1 cellular context compared by ENCODE assay signal in the genomic region with DNA sequence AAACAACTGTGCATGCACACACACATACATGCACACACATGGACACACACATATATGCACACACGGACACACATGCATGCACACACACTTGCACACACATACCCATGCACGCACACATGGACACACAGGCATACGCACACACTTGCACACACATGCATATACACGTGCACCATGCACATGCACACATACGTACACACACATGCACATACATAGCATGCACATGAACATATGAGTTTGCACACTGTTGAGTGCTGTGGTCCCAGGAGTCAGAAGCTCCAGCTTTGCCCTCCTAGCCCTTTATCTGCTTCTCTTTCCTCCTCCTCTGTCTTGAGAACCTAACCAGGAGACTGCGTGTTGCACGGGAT.
TF ChIP-seq lines count a peak whose summit lies in the region.

No MANE protein-coding gene starts in this region.

TF ChIP-seq in H1, 55 proteins besides CTCF, POLR2A, EP300 and RAD21 (continued from another document):
- TF ChIP-seq HDAC2 (IDR thresholded peaks at IDR 0.05; ENCODE audit: borderline replicate concordance in 1 of 2, low read depth in 2 of 2, low read length in 2 of 2) (no peak), ATF3 (IDR thresholded peaks at IDR 0.05; ENCODE audit: insufficient read depth, low read depth, low read length) (no peak), KDM4A (IDR thresholded peaks at IDR 0.05; ENCODE audit: low read depth, low read length, severe bottlenecking) (no peak), BCL11A (IDR thresholded peaks at IDR 0.05; ENCODE audit: low read depth in 2 of 2, low read length in 2 of 2) (no peak), KDM1A (IDR thresholded peaks at IDR 0.05; ENCODE audit: borderline replicate concordance, low read length) (no peak), GTF2F1 (IDR thresholded peaks at IDR 0.05; ENCODE audit: borderline replicate concordance, low read depth, low read length) (no peak), PHF8 (conservative IDR thresholded peaks at IDR 0.05; ENCODE audit: low read depth, low read length) (no peak), SIN3A (conservative IDR thresholded peaks at IDR 0.05 in 1 of 2, IDR thresholded peaks at IDR 0.05 in 1 of 2; ENCODE audit: low read depth in 1 of 2, low read length in 2 of 2) (no peak), E2F6 (IDR thresholded peaks at IDR 0.05) (no peak), SIRT6 (IDR thresholded peaks at IDR 0.05; ENCODE audit: low read length) (no peak), RXRA (IDR thresholded peaks at IDR 0.05; ENCODE audit: insufficient read depth, low read depth, low read length) (no peak), SRF (IDR thresholded peaks at IDR 0.05; ENCODE audit: low read depth, low read length) (no peak)
